Comparison of ENCODE assay signal across 8 cellular contexts in genomic region chr4:152500308-152500707, GRCh38. TPM values are rescaled to one million over a fixed set of nuclear protein-coding genes. Genes with fewer than 3 reads are reported as not detected.
DNase-seq lines count a peak whose midpoint lies in the region; ATAC-seq, FAIRE-seq and TF ChIP-seq lines count a peak whose summit lies in the region.
"Had no signal": no experiment of that assay in that cellular context is flagged by ENCODE, and none has a peak within 500 bp of the region (broad histone marks: within the 10 kb centered on the region; RNA-seq: fewer than 3 reads in every experiment).

No MANE protein-coding gene starts in this region.

- H3K27me3 ChIP-seq in SU-DHL-6 (ENCODE audit: low read length): no peaks in the 10 kb centered on the region
- H3K27me3 ChIP-seq: BE2C had no signal

- H3K27ac ChIP-seq in A549: no peak overlapping the region
- H3K27ac ChIP-seq in SU-DHL-6 (ENCODE audit: low read depth, low read length): no peak overlapping the region

- H3F3A ChIP-seq in SU-DHL-6 (ENCODE audit: insufficient read depth): peaks cover 33% of the 10 kb centered on the region; the same call in 1 of the 2 replicates

- peaks cover 12% of the 10 kb centered on the region; the same call in 2 of the 3 replicates for H3K4me1 ChIP-seq in A549
- H3K4me1 ChIP-seq: BE2C had no signal

- TF ChIP-seq POLR2A in A549 (IDR thresholded peaks at IDR 0.05; ENCODE audit: low read length): no peak
- TF ChIP-seq POLR2A in GM12892 (IDR thresholded peaks at IDR 0.05; ENCODE audit: low read depth, low read length): no peak

- WGBS in A549 (ENCODE audit: missing lambda C conversion rate): 81% methylated on average over 2 of the region's 2 CpGs

- no peak overlapping the region for H3K4me3 ChIP-seq in A549
- no peak overlapping the region for H3K4me3 ChIP-seq in SU-DHL-6 (ENCODE audit: insufficient read depth, low read length, poor library complexity, severe bottlenecking)
- H3K4me3 ChIP-seq in fibroblast of the aortic adventitia (ENCODE audit: low read depth, low read length): no peak overlapping the region

- H3K4me2 ChIP-seq in A549: no peak overlapping the region
- H3K4me2 ChIP-seq in SU-DHL-6 (ENCODE audit: low read depth, low read length, poor library complexity, severe bottlenecking): peak overlapping the region; percentile 58

- FAIRE-seq in A549 (lab: Jason Lieb, UNC) (no peak), GM12892 (lab: Jason Lieb, UNC) (peak; percentile 48)

- TF ChIP-seq RAD21 in A549 (conservative IDR thresholded peaks at IDR 0.05 in 1 of 2, IDR thresholded peaks at IDR 0.05 in 1 of 2): no peak

- CTCF ChIA-PET in A549 (lab: Yijun Ruan, JAX): interaction anchor here (0.7 to 3.7 kb wide), 18 partner anchors 9 to 288 kb away, joined by 3 to 37 read pairs (median 5); no protein-coding TSS in a partner anchor

- POLR2A ChIA-PET in A549 (lab: Yijun Ruan, JAX): interaction anchor here (2.1 kb wide), 1 partner anchor 36 kb away, joined by 10 read pairs; the partner anchor contains the start of gene FBXW7

- ATAC-seq in A549 (no peak), HG02759 (IDR thresholded peaks at IDR 0.05; ENCODE audit: unreplicated experiment) (no peak)

- H3K9me3 ChIP-seq in A549: no peaks in the 10 kb centered on the region
- H3K9me3 ChIP-seq in SU-DHL-6 (ENCODE audit: insufficient read depth, low read length): no peaks in the 10 kb centered on the region
- H3K9me3 ChIP-seq: BE2C had no signal

- no peaks in the 10 kb centered on the region for H3K9me2 ChIP-seq in SU-DHL-6 (replicated peaks; ENCODE audit: insufficient read depth, low read length)

- no peak overlapping the region for H2AFZ ChIP-seq in SU-DHL-6 (ENCODE audit: low read depth, low read length, severe bottlenecking)

- H3K9ac ChIP-seq in SU-DHL-6 (ENCODE audit: low read length): no peak overlapping the region

- no peak for TF ChIP-seq EP300 in A549 (IDR thresholded peaks at IDR 0.05)

- no peak for DNase-seq in A549 (ENCODE audit: low read depth in 1 of 2, low spot score in 1 of 2)
- no peak for DNase-seq in GM12892 (ENCODE audit: insufficient read length)
- DNase-seq in fibroblast of the aortic adventitia (ENCODE audit: low read depth): no peak
- DNase-seq in glomerular visceral epithelial cell (ENCODE audit: extremely low spot score): no peak
- no peak for DNase-seq in NCI-H226

- H4K20me1 ChIP-seq in SU-DHL-6 (ENCODE audit: low read depth, low read length): peaks cover 13% of the 10 kb centered on the region

- H3K79me2 ChIP-seq in SU-DHL-6 (ENCODE audit: insufficient read depth, low read length): peaks cover 92% of the 10 kb centered on the region

- no peaks in the 10 kb centered on the region for H3K36me3 ChIP-seq in SU-DHL-6 (ENCODE audit: low read length)
- H3K36me3 ChIP-seq: BE2C had no signal

- TF ChIP-seq CTCF in A549 (IDR thresholded peaks at IDR 0.05): no peak
- TF ChIP-seq CTCF in SU-DHL-6 (IDR thresholded peaks at IDR 0.05; ENCODE audit: insufficient read depth, low read length, poor library complexity, severe bottlenecking): no peak
- peak; percentile 12 for TF ChIP-seq CTCF in fibroblast of the aortic adventitia (IDR thresholded peaks at IDR 0.05; ENCODE audit: insufficient read depth, low read length)

TF ChIP-seq in A549, 52 proteins besides CTCF, POLR2A, EP300 and RAD21:
- TF ChIP-seq ZSCAN20 (CRISPR knock-in tag; IDR thresholded peaks at IDR 0.05): no peak
- no peak for TF ChIP-seq HES2 (IDR thresholded peaks at IDR 0.05)
- TF ChIP-seq BHLHE40 (IDR thresholded peaks at IDR 0.05; ENCODE audit: low read depth, low read length): no peak
- TF ChIP-seq MAX (IDR thresholded peaks at IDR 0.05): no peak
- TF ChIP-seq SREBF2 (IDR thresholded peaks at IDR 0.05): no peak
- TF ChIP-seq MAFK (IDR thresholded peaks at IDR 0.05; ENCODE audit: partially characterized antibody): peak; percentile 31
- no peak for TF ChIP-seq CHD2 (IDR thresholded peaks at IDR 0.05; ENCODE audit: low read length, partially characterized antibody)
- no peak for TF ChIP-seq HMGXB4 (CRISPR knock-in tag; IDR thresholded peaks at IDR 0.05; ENCODE audit: borderline replicate concordance)

RNA-seq across cellular contexts. Expression of gene FBXW7, which starts 35.6 kb away (rescaled TPM):
- polyA plus RNA-seq in A549 (2011; rRNA removed): 9.2 and 12.5 TPM in 2 replicates
- polyA plus RNA-seq in A549 (2012; cell fraction: cytosol; rRNA removed): 2.1 TPM in 2 replicates
- polyA plus RNA-seq in A549 (2012; cell fraction: nucleus; rRNA removed): 4.0 and 4.1 TPM in 2 replicates
- polyA plus RNA-seq in A549 (2017; fragmentation: RNase III; extraction: RNeasy Plus Mini Kit Qiagen cat#74134 plus additional on column Dnase treatment): 7.2 to 10.2 TPM (median 7.3 TPM) in 3 replicates
- 13.7 and 14.7 TPM in 2 replicates for polyA minus RNA-seq in A549 (2011; rRNA and poly(A)+ RNA removed)
- polyA plus RNA-seq in GM12892 (2012; ENCODE audit: missing spikeins): 61.2 TPM
- 59.7 and 77.0 TPM in 2 replicates for total RNA-seq in fibroblast of the aortic adventitia (ENCODE audit: low replicate concordance)
